Comparison of ENCODE assay signal across 1 cellular context in genomic region chr2:11543337-11544216, GRCh38.
TF ChIP-seq lines count a peak whose summit lies in the region.

No MANE protein-coding gene starts in this region.

TF ChIP-seq in IMR-90, 13 proteins besides CTCF, POLR2A, EP300 and RAD21:
- TF ChIP-seq SMC3 (IDR thresholded peaks at IDR 0.05; ENCODE audit: low read depth, low read length) (no peak), NFE2L2 (IDR thresholded peaks at IDR 0.05; ENCODE audit: low read depth, low read length) (no peak), FOS (IDR thresholded peaks at IDR 0.05; ENCODE audit: low read depth, low read length) (no peak), MAFK (IDR thresholded peaks at IDR 0.05; ENCODE audit: low read depth, low read length) (no peak), CHD1 (IDR thresholded peaks at IDR 0.05; ENCODE audit: low read depth, low read length) (no peak), MXI1 (IDR thresholded peaks at IDR 0.05; ENCODE audit: borderline replicate concordance, low read depth, low read length) (no peak), MAZ (IDR thresholded peaks at IDR 0.05; ENCODE audit: borderline replicate concordance, low read depth, low read length) (no peak), CEBPB (IDR thresholded peaks at IDR 0.05; ENCODE audit: low read depth, low read length) (no peak), BHLHE40 (IDR thresholded peaks at IDR 0.05; ENCODE audit: low read depth, low read length) (no peak)
